18 cellular contexts compared by ENCODE assay signal in genomic region chr22:48898524-48899377, GRCh38.
"Had no signal": no experiment of that assay in that cellular context is flagged by ENCODE, and none has a peak within 500 bp of the region (broad histone marks: within the 10 kb centered on the region; RNA-seq: fewer than 3 reads in every experiment).

No MANE protein-coding gene starts in this region.

- H3K9me3 Mint-ChIP-seq: activated CD4-positive, alpha-beta T cell treated with anti-CD3 and anti-CD28 coated beads, Interleukin-2, amount 10 ng/mL, durations not matched to agents 24 days and 14 days; activated naive CD8-positive, alpha-beta T cell treated with anti-CD3 and anti-CD28 coated beads, Interleukin-2, amount 50 U/mL, for 24 hours; endodermal cell; neural progenitor cell; WTC11 had no signal

- H3K27me3 Mint-ChIP-seq: activated CD4-positive, alpha-beta T cell treated with anti-CD3 and anti-CD28 coated beads, Interleukin-2, amount 10 ng/mL, durations not matched to agents 24 days and 14 days; naive B cell; T-helper 17 cell had no signal

- DNase-seq: activated CD4-positive, alpha-beta T cell treated with anti-CD3 and anti-CD28 coated beads, Interleukin-2, amount 10 ng/mL, durations not matched to agents 24 days and 14 days; activated gamma-delta T cell treated with Interleukin-2 at 50 U/mL for 16 hours; activated naive CD8-positive, alpha-beta T cell treated with anti-CD3 and anti-CD28 coated beads, Interleukin-2, amount 50 U/mL, for 24 hours; activated T-cell treated with anti-CD3 and anti-CD28 coated beads, Interleukin-2, amount 50 U/mL, for 48 hours; aorta; cerebellar nuclear complex; endodermal cell; gastrocnemius medialis; heart left ventricle; left cardiac atrium; naive B cell; stimulated activated CD4-positive, alpha-beta T cell treated with anti-CD3 and anti-CD28 coated beads, Interleukin-2, amount 100 ng/mL, for 48 hours; stimulated activated naive B cell treated with anti-CD40 and anti-IgM and Interleukin-4, amounts not matched to agents 10 μg/mL and 1 μg/mL and 100 μg/mL, for 72 hours; T-helper 17 cell; transverse colon had no signal

- H3K4me1 Mint-ChIP-seq: activated CD4-positive, alpha-beta T cell treated with anti-CD3 and anti-CD28 coated beads, Interleukin-2, amount 10 ng/mL, durations not matched to agents 24 days and 14 days; activated naive CD8-positive, alpha-beta T cell treated with anti-CD3 and anti-CD28 coated beads, Interleukin-2, amount 50 U/mL, for 24 hours; endodermal cell; naive B cell; neural progenitor cell; stimulated activated naive B cell treated with anti-CD40 and anti-IgM and Interleukin-4, amounts not matched to agents 10 μg/mL and 1 μg/mL and 100 μg/mL, for 72 hours; T-helper 17 cell; WTC11 had no signal

- H3K27me3 ChIP-seq: gastrocnemius medialis, neural progenitor cell, transverse colon had no signal

- ATAC-seq: activated naive CD8-positive, alpha-beta T cell treated with anti-CD3 and anti-CD28 coated beads, Interleukin-2, amount 50 U/mL, for 24 hours; gastrocnemius medialis; heart left ventricle; left cardiac atrium; stimulated activated naive B cell treated with anti-CD40 and anti-IgM and Interleukin-4, amounts not matched to agents 10 μg/mL and 1 μg/mL and 100 μg/mL, for 72 hours; T-helper 17 cell; WTC11 had no signal

- H3K4me3 Mint-ChIP-seq: activated CD4-positive, alpha-beta T cell treated with anti-CD3 and anti-CD28 coated beads, Interleukin-2, amount 10 ng/mL, durations not matched to agents 24 days and 14 days; activated naive CD8-positive, alpha-beta T cell treated with anti-CD3 and anti-CD28 coated beads, Interleukin-2, amount 50 U/mL, for 24 hours; endodermal cell; naive B cell; neural progenitor cell; stimulated activated naive B cell treated with anti-CD40 and anti-IgM and Interleukin-4, amounts not matched to agents 10 μg/mL and 1 μg/mL and 100 μg/mL, for 72 hours; T-helper 17 cell; WTC11 had no signal

- H3K27ac ChIP-seq: gastrocnemius medialis, heart left ventricle, neural progenitor cell, parathyroid adenoma, transverse colon had no signal

- H3K27ac Mint-ChIP-seq: activated CD4-positive, alpha-beta T cell treated with anti-CD3 and anti-CD28 coated beads, Interleukin-2, amount 10 ng/mL, durations not matched to agents 24 days and 14 days; activated naive CD8-positive, alpha-beta T cell treated with anti-CD3 and anti-CD28 coated beads, Interleukin-2, amount 50 U/mL, for 24 hours; endodermal cell; naive B cell; stimulated activated naive B cell treated with anti-CD40 and anti-IgM and Interleukin-4, amounts not matched to agents 10 μg/mL and 1 μg/mL and 100 μg/mL, for 72 hours; T-helper 17 cell; WTC11 had no signal

- H3K36me3 Mint-ChIP-seq: naive B cell; neural progenitor cell; stimulated activated naive B cell treated with anti-CD40 and anti-IgM and Interleukin-4, amounts not matched to agents 10 μg/mL and 1 μg/mL and 100 μg/mL, for 72 hours; WTC11 had no signal

- H3K4me1 ChIP-seq: gastrocnemius medialis, heart left ventricle, neural progenitor cell, parathyroid adenoma, transverse colon had no signal

- H3K4me3 ChIP-seq: gastrocnemius medialis, heart left ventricle, neural progenitor cell, transverse colon had no signal

- H3K36me3 ChIP-seq: gastrocnemius medialis, heart left ventricle, neural progenitor cell, transverse colon had no signal

- H3K9me3 ChIP-seq: gastrocnemius medialis, heart left ventricle, transverse colon had no signal
